Comparison of ENCODE assay signal across 10 cellular contexts in the genomic region with DNA sequence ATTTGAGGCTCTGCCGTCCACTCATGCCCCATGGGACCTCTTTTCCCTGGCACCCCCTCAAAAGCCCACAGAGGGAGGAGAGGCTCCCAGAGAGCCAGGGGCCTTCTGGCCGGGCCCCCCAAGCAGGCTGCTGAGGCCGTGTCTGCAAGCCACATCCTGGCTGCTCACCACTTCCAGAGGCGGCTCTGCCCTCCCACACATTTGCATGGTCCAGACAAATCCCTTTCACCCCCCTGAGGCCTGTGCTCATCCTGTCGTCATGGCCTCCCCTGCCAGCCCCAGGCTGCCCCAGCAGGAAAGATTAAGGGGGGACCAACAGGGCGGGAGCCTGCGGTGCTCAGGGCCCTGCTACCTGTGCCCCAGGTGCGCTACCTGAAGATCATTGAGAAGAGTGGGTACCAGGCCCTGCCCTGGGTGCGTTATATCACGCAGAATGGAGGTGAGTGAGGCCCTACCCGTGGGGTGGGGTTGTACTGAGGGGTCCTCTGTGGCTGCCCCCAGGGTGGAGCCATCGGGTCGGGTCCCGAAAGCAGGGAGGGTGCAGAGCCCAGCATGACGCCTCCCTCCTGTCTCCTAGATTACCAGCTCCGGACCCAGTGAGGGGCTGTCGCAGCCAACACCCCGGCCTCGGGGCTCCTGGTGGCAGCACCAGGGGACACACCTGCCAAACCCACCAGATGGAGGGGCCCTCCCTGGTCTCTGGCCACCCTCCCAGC.
"Had no signal": no experiment of that assay in that cellular context is flagged by ENCODE, and none has a peak within 500 bp of the region (broad histone marks: within the 10 kb centered on the region; RNA-seq: fewer than 3 reads in every experiment).

No MANE protein-coding gene starts in this region.

- H3K9me3 Mint-ChIP-seq: memory B cell; natural killer cell treated with Interleukin-12 subunit alpha and Interleukin-12 subunit beta and Interleukin-15 and Interleukin-18, amount 100 ng/mL, for 72 hours had no signal

- H3K27me3 ChIP-seq: ascending aorta, heart right ventricle, left lung had no signal

- ATAC-seq: left lung had no signal

- H3K4me1 ChIP-seq: ascending aorta had no signal

- H3K27me3 Mint-ChIP-seq: memory B cell; natural killer cell treated with Interleukin-12 subunit alpha and Interleukin-12 subunit beta and Interleukin-15 and Interleukin-18, amount 100 ng/mL, for 72 hours had no signal

- H3K4me3 Mint-ChIP-seq: memory B cell; natural killer cell treated with Interleukin-12 subunit alpha and Interleukin-12 subunit beta and Interleukin-15 and Interleukin-18, amount 100 ng/mL, for 72 hours had no signal

- H3K27ac ChIP-seq: ascending aorta, heart right ventricle, left lung had no signal

- H3K4me3 ChIP-seq: ascending aorta, heart right ventricle, left lung had no signal

- DNase-seq: activated CD4-positive, alpha-beta T cell treated with anti-CD3 and anti-CD28 coated beads, Interleukin-2, amount 50 U/mL, for 4 hours; foreskin melanocyte; heart right ventricle; substantia nigra; T-helper 2 cell; trophoblast cell had no signal

- H3K9me3 ChIP-seq: ascending aorta, left lung had no signal

- H3K27ac Mint-ChIP-seq: memory B cell; natural killer cell treated with Interleukin-12 subunit alpha and Interleukin-12 subunit beta and Interleukin-15 and Interleukin-18, amount 100 ng/mL, for 72 hours had no signal
